16 cellular contexts compared by ENCODE assay signal in the genomic region with DNA sequence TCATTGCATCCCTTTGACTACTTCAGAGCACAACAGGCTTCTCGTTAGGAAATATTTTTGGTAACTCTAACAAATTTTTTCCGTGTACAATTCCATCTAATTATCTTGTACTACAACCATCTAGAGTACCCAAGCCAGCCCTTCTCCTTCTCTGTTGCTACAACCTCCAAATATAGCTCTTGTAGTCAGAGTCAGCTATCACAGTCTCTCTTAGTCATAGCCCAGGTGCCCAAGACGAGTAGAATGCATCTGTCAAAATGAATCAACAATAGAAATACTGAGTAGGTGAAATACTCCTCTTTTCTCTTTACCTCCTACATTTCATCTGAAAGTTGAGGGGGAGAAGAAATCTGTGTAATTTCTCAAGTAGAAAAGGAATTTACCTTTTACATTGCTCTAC.
A peak's percentile ranks its signal among the peaks of the same experiment; 100 is the strongest.
DNase-seq lines count a peak whose midpoint lies in the region; ATAC-seq, FAIRE-seq and TF ChIP-seq lines count a peak whose summit lies in the region.
"Had no signal": no experiment of that assay in that cellular context is flagged by ENCODE, and none has a peak within 500 bp of the region (broad histone marks: within the 10 kb centered on the region; RNA-seq: fewer than 3 reads in every experiment).

No MANE protein-coding gene starts in this region.

- BruUV-seq in MCF 10A (replicated peaks; lab: Mats Ljungman, UMichigan): no TSS peak

- H3K27ac ChIP-seq in breast epithelium: no peak overlapping the region
- no peak overlapping the region for H3K27ac ChIP-seq in right cardiac atrium (ENCODE audit: low read length)

- WGBS in right cardiac atrium: 29% methylated on average over 3 of the region's 3 CpGs

- FAIRE-seq in urothelium cell line (lab: Jason Lieb, UNC): no peak

- H3K27me3 ChIP-seq in breast epithelium (no peaks in the 10 kb centered on the region), right cardiac atrium (ENCODE audit: control insufficient read depth, insufficient read depth) (no peaks in the 10 kb centered on the region), H7 (ENCODE audit: control insufficient read depth, insufficient read depth, low read length) (no peaks in the 10 kb centered on the region)

- DNase-seq in MCF 10A (ENCODE audit: unreplicated experiment) (peak; percentile 8), breast epithelium (ENCODE audit: low spot score in 2 of 2) (no peak), WTC11 (ENCODE audit: low spot score) (no peak), right cardiac atrium (no peak), urothelium cell line (ENCODE audit: low spot score) (peak; percentile 52), H7 (no peak), GM20000 (ENCODE audit: low spot score) (no peak)
- DNase-seq: activated CD4-positive, alpha-beta memory T cell treated with anti-CD3 and anti-CD28 coated beads, Interleukin-2, amount 10 ng/mL, durations not matched to agents 7 days and 5 days; activated naive CD8-positive, alpha-beta T cell treated with anti-CD3 and anti-CD28 coated beads, Interleukin-2, amount 10 ng/mL, durations not matched to agents 7 days and 5 days; cortex of kidney; DMS79 treated with DMSO at 0.1 percent for 48 hours; NCI-H2029 had no signal

- TF ChIP-seq POLR2A in breast epithelium (IDR thresholded peaks at IDR 0.05): no peak

- H3K4me3 ChIP-seq in breast epithelium: no peak overlapping the region
- H3K4me3 ChIP-seq in right cardiac atrium (ENCODE audit: low read length): no peak overlapping the region
- H3K4me3 ChIP-seq in H7 (ENCODE audit: insufficient read depth, low read depth, low read length): no peak overlapping the region

- no peaks in the 10 kb centered on the region for H3K9me3 ChIP-seq in breast epithelium
- no peaks in the 10 kb centered on the region for H3K9me3 ChIP-seq in right cardiac atrium (ENCODE audit: control insufficient read depth, low read length)

- ATAC-seq in WTC11 (peak; percentile 60), right cardiac atrium (peak; percentile 70 to 78), HG03439 (IDR thresholded peaks at IDR 0.05; ENCODE audit: unreplicated experiment) (no peak)
- ATAC-seq: HCT116 had no signal

- no peak overlapping the region for H3K4me3 Mint-ChIP-seq in MCF 10A (ENCODE audit: unreplicated experiment)
- peak overlapping the region; percentile 0; the same call in 1 of the 2 replicates for H3K4me3 Mint-ChIP-seq in WTC11
- H3K4me3 Mint-ChIP-seq: activated CD4-positive, alpha-beta memory T cell treated with anti-CD3 and anti-CD28 coated beads, Interleukin-2, amount 10 ng/mL, durations not matched to agents 7 days and 5 days; activated naive CD8-positive, alpha-beta T cell treated with anti-CD3 and anti-CD28 coated beads, Interleukin-2, amount 10 ng/mL, durations not matched to agents 7 days and 5 days; neural crest cell; T-helper 2 cell treated with Interferon-gamma antibody and Interleukin-4, amounts not matched to agents 5 μg/mL and 100 μg/mL, for 36 hours had no signal

- intact Hi-C loops in MCF 10A (cut with micrococcal nuclease): no loop called here
- intact Hi-C loops in breast epithelium (cut with DNase I; ENCODE audit: low total_unique reads): no loop called here
- intact Hi-C loops in right cardiac atrium (cut with DNase I): no loop called here

- H3K4me1 ChIP-seq in breast epithelium (no peaks in the 10 kb centered on the region), right cardiac atrium (ENCODE audit: control insufficient read depth, insufficient read depth, low read length) (no peaks in the 10 kb centered on the region)

- POLR2A ChIA-PET in MCF 10A (lab: Yijun Ruan, JAX): no interaction called here
- POLR2A ChIA-PET in WTC11 (lab: Charles Lee): no interaction called here

- no peaks in the 10 kb centered on the region for H3K36me3 ChIP-seq in breast epithelium
- H3K36me3 ChIP-seq in H7 (replicated peaks; ENCODE audit: control insufficient read depth, insufficient read depth, low read length): no peaks in the 10 kb centered on the region

- H3K27ac Mint-ChIP-seq in MCF 10A (ENCODE audit: low read depth, unreplicated experiment) (no peak overlapping the region), WTC11 (peak overlapping the region; percentile 66)
- H3K27ac Mint-ChIP-seq: activated CD4-positive, alpha-beta memory T cell treated with anti-CD3 and anti-CD28 coated beads, Interleukin-2, amount 10 ng/mL, durations not matched to agents 7 days and 5 days; activated naive CD8-positive, alpha-beta T cell treated with anti-CD3 and anti-CD28 coated beads, Interleukin-2, amount 10 ng/mL, durations not matched to agents 7 days and 5 days; T-helper 2 cell treated with Interferon-gamma antibody and Interleukin-4, amounts not matched to agents 5 μg/mL and 100 μg/mL, for 36 hours had no signal

- no peaks in the 10 kb centered on the region for H3K9me3 Mint-ChIP-seq in MCF 10A (ENCODE audit: unreplicated experiment)
- H3K9me3 Mint-ChIP-seq in WTC11: peaks cover 15% of the 10 kb centered on the region
- H3K9me3 Mint-ChIP-seq: activated naive CD8-positive, alpha-beta T cell treated with anti-CD3 and anti-CD28 coated beads, Interleukin-2, amount 10 ng/mL, durations not matched to agents 7 days and 5 days; T-helper 2 cell treated with Interferon-gamma antibody and Interleukin-4, amounts not matched to agents 5 μg/mL and 100 μg/mL, for 36 hours had no signal

- TF ChIP-seq CTCF in MCF 10A (IDR thresholded peaks at IDR 0.05; ENCODE audit: unreplicated experiment): no peak
- TF ChIP-seq CTCF in breast epithelium (IDR thresholded peaks at IDR 0.05): no peak
- no peak for TF ChIP-seq CTCF in WTC11 (IDR thresholded peaks at IDR 0.05)
- no peak for TF ChIP-seq CTCF in GM20000 (IDR thresholded peaks at IDR 0.05; ENCODE audit: extremely low read depth, missing control alignments)

- no peaks in the 10 kb centered on the region for H3K36me3 Mint-ChIP-seq in MCF 10A (ENCODE audit: insufficient read depth, unreplicated experiment)
- peaks cover 8% of the 10 kb centered on the region for H3K36me3 Mint-ChIP-seq in WTC11
- H3K36me3 Mint-ChIP-seq: activated naive CD8-positive, alpha-beta T cell treated with anti-CD3 and anti-CD28 coated beads, Interleukin-2, amount 10 ng/mL, durations not matched to agents 7 days and 5 days had no signal

- CTCF ChIA-PET in MCF 10A (lab: Yijun Ruan, JAX) (interaction anchor here (0.6 kb wide), 1 partner anchor 9 kb away, joined by 6 read pairs; no protein-coding TSS in a partner anchor), WTC11 (lab: Charles Lee) (interaction anchor here (0.8 to 1.0 kb wide), 2 partner anchors 29 to 64 kb away, joined by 3 to 4 read pairs; no protein-coding TSS in a partner anchor)

- H3K4me1 Mint-ChIP-seq in MCF 10A (ENCODE audit: insufficient read depth, unreplicated experiment): no peaks in the 10 kb centered on the region
- peaks cover 79% of the 10 kb centered on the region for H3K4me1 Mint-ChIP-seq in WTC11
- H3K4me1 Mint-ChIP-seq: activated CD4-positive, alpha-beta memory T cell treated with anti-CD3 and anti-CD28 coated beads, Interleukin-2, amount 10 ng/mL, durations not matched to agents 7 days and 5 days; neural crest cell had no signal

- H3K27me3 Mint-ChIP-seq in MCF 10A (ENCODE audit: insufficient read depth, unreplicated experiment) (no peaks in the 10 kb centered on the region), WTC11 (ENCODE audit: low read depth) (no peaks in the 10 kb centered on the region; the same call in 1 of the 2 replicates)
- H3K27me3 Mint-ChIP-seq: activated CD4-positive, alpha-beta memory T cell treated with anti-CD3 and anti-CD28 coated beads, Interleukin-2, amount 10 ng/mL, durations not matched to agents 7 days and 5 days; activated naive CD8-positive, alpha-beta T cell treated with anti-CD3 and anti-CD28 coated beads, Interleukin-2, amount 10 ng/mL, durations not matched to agents 7 days and 5 days had no signal

TF ChIP-seq in WTC11, 78 proteins besides CTCF, POLR2A, EP300 and RAD21:
- TF ChIP-seq ZNF423 (CRISPR knock-in tag; IDR thresholded peaks at IDR 0.05): no peak
- TF ChIP-seq, protein P1, sequence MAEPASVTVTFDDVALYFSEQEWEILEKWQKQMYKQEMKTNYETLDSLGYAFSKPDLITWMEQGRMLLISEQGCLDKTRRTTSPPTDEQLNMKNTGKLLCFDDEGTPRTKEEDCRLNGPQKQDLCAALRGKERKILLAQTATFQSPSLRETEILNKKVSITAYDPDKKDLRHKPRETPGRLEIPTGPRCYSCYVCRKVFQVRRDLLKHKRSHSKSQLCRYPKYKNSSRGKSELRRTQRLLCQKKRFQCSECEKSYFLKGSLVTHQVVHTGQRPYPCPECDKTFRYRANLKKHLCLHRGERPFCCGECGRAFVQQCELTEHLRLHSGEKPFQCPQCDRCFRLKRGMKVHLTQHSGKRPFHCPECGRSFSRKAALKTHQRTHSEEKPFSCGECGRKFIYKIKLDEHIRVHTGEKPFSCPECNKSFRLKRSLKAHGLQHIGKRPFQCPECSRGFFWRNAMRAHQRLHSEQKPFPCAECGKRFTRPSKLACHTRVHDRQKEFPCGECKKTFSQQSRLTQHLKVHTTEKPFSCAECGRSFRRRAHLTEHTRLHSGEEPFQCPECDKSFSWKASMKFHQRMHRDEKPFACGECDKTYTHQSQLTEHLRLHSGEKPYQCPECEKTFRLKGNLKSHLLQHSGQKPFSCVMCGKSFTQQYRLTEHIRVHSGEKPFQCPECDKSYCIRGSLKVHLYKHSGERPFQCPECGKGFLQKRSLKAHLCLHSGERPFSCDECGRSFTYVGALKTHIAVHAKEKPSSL (CRISPR knock-in tag; conservative IDR thresholded peaks at IDR 0.05): no peak
- TF ChIP-seq FOXJ3 (CRISPR knock-in tag; IDR thresholded peaks at IDR 0.05; ENCODE audit: borderline replicate concordance): no peak
- TF ChIP-seq ZNF232 (CRISPR knock-in tag; IDR thresholded peaks at IDR 0.05): no peak
- TF ChIP-seq ZNF219 (CRISPR knock-in tag; IDR thresholded peaks at IDR 0.05; ENCODE audit: borderline replicate concordance): no peak
- TF ChIP-seq GRHL2 (CRISPR knock-in tag; IDR thresholded peaks at IDR 0.05; ENCODE audit: insufficient replicate concordance, severe bottlenecking): no peak
- TF ChIP-seq, protein P2, sequence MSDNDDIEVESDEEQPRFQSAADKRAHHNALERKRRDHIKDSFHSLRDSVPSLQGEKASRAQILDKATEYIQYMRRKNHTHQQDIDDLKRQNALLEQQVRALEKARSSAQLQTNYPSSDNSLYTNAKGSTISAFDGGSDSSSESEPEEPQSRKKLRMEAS (CRISPR knock-in tag; IDR thresholded peaks at IDR 0.05): no peak
- TF ChIP-seq, protein P3, sequence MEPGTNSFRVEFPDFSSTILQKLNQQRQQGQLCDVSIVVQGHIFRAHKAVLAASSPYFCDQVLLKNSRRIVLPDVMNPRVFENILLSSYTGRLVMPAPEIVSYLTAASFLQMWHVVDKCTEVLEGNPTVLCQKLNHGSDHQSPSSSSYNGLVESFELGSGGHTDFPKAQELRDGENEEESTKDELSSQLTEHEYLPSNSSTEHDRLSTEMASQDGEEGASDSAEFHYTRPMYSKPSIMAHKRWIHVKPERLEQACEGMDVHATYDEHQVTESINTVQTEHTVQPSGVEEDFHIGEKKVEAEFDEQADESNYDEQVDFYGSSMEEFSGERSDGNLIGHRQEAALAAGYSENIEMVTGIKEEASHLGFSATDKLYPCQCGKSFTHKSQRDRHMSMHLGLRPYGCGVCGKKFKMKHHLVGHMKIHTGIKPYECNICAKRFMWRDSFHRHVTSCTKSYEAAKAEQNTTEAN (CRISPR knock-in tag; IDR thresholded peaks at IDR 0.05): no peak

Comparison
In these comparisons a context has a peak if more than half of its experiments do, and no peak if none do; other contexts are left out.
1. DNase-seq: peak in MCF 10A (single experiment) and urothelium cell line (single experiment); none in breast epithelium (0 of 2), WTC11 (single experiment), right cardiac atrium (0 of 3), H7 (single experiment) and GM20000 (single experiment).